ENCODE assay signal across 10 cellular contexts in genomic region chr3:72582211-72582878, GRCh38.
DNase-seq lines count a peak whose midpoint lies in the region; ATAC-seq, FAIRE-seq and TF ChIP-seq lines count a peak whose summit lies in the region.
"Had no signal": no experiment of that assay in that cellular context is flagged by ENCODE, and none has a peak within 500 bp of the region (broad histone marks: within the 10 kb centered on the region; RNA-seq: fewer than 3 reads in every experiment).

No MANE protein-coding gene starts in this region.

- no peaks in the 10 kb centered on the region for H3K9me3 ChIP-seq in A673 (ENCODE audit: low read depth, low read length, poor library complexity, severe bottlenecking)
- H3K9me3 ChIP-seq in WERI-Rb-1 (ENCODE audit: severe bottlenecking): no peaks in the 10 kb centered on the region
- H3K9me3 ChIP-seq in testis: no peaks in the 10 kb centered on the region
- H3K9me3 ChIP-seq: tibial nerve had no signal

- POLR2A ChIA-PET in A673 (lab: Charles Lee; ENCODE audit: low non-redundant PET): no interaction called here

- H3K4me1 ChIP-seq in A673 (ENCODE audit: insufficient read depth, low read length, poor library complexity, severe bottlenecking) (no peaks in the 10 kb centered on the region), testis (peaks cover 4% of the 10 kb centered on the region)

- FAIRE-seq in urothelium cell line (lab: Jason Lieb, UNC): no peak
- FAIRE-seq: endothelial cell of umbilical vein had no signal

- 44 to 58% methylated on average over 6 of the region's 6 CpGs for WGBS in testis, 2 donors

- CTCF ChIA-PET in A673 (lab: Charles Lee): no interaction called here

- H3K27ac ChIP-seq in A673 (ENCODE audit: low read depth, low read length, poor library complexity, severe bottlenecking) (no peak overlapping the region), WERI-Rb-1 (no peak overlapping the region), testis (no peak overlapping the region)
- H3K27ac ChIP-seq: tibial nerve had no signal

- H3K4me3 ChIP-seq in A673 (ENCODE audit: low read depth, low read length, poor library complexity, severe bottlenecking): no peak overlapping the region
- H3K4me3 ChIP-seq in WERI-Rb-1 (ENCODE audit: low read depth, low read length): no peak overlapping the region
- no peak overlapping the region for H3K4me3 ChIP-seq in testis
- H3K4me3 ChIP-seq: tibial nerve had no signal

- DNase-seq in left kidney (ENCODE audit: low read depth, low spot score) (peak; percentile 71), urothelium cell line (ENCODE audit: low spot score) (no peak), A673 (ENCODE audit: low spot score) (no peak), WERI-Rb-1 (no peak), testis (no peak)

- H3K27me3 ChIP-seq in A673 (replicated peaks; ENCODE audit: insufficient read depth, low read depth, low read length, poor library complexity): no peaks in the 10 kb centered on the region
- no peaks in the 10 kb centered on the region for H3K27me3 ChIP-seq in WERI-Rb-1 (ENCODE audit: insufficient read depth, low read depth, severe bottlenecking)
- H3K27me3 ChIP-seq in testis: no peaks in the 10 kb centered on the region
- H3K27me3 ChIP-seq: tibial nerve had no signal

- ATAC-seq in GM18909 (IDR thresholded peaks at IDR 0.05; ENCODE audit: poor library complexity, unreplicated experiment) (peak; percentile 99), GM21619 (IDR thresholded peaks at IDR 0.05; ENCODE audit: unreplicated experiment) (peak; percentile 96), HG03342 (IDR thresholded peaks at IDR 0.05; ENCODE audit: unreplicated experiment) (peak; percentile 99)

- intact Hi-C loops in A673 (cut with micrococcal nuclease; ENCODE audit: unreplicated experiment) (no loop called here), testis (cut with DNase I; ENCODE audit: low total_unique reads) (no loop called here)

- BruUV-seq in A673 (replicated peaks; lab: Mats Ljungman, UMichigan): no TSS peak

- TF ChIP-seq CTCF in A673 (conservative IDR thresholded peaks at IDR 0.05; ENCODE audit: low read depth, low read length) (no peak), WERI-Rb-1 (IDR thresholded peaks at IDR 0.05; ENCODE audit: low read depth, low read length) (no peak), testis (IDR thresholded peaks at IDR 0.05) (no peak)

- no peaks in the 10 kb centered on the region for H3K36me3 ChIP-seq in A673 (ENCODE audit: insufficient read depth, low read length, poor library complexity, severe bottlenecking)
- no peaks in the 10 kb centered on the region for H3K36me3 ChIP-seq in WERI-Rb-1
- no peaks in the 10 kb centered on the region for H3K36me3 ChIP-seq in testis (ENCODE audit: low read depth, missing control alignments)
- H3K36me3 ChIP-seq: tibial nerve had no signal

- no peak for TF ChIP-seq POLR2A in testis (IDR thresholded peaks at IDR 0.05)
